In genomic region chr4:179313823-179314222, GRCh38 we compare ENCODE assay signal across 24 cellular contexts.
"Had no signal": no experiment of that assay in that cellular context is flagged by ENCODE, and none has a peak within 500 bp of the region (broad histone marks: within the 10 kb centered on the region; RNA-seq: fewer than 3 reads in every experiment).

No MANE protein-coding gene starts in this region.

- H3K4me1 ChIP-seq: colonic mucosa, esophagus squamous epithelium, gastrocnemius medialis, heart right ventricle, left lung, lower lobe of right lung had no signal

- H3K27me3 ChIP-seq: colonic mucosa, esophagus squamous epithelium, gastrocnemius medialis, heart right ventricle, left lung had no signal

- DNase-seq: colonic mucosa; cortex of kidney; effector CD8-positive, alpha-beta T cell; effector memory CD8-positive, alpha-beta T cell; endodermal cell; erythroblast; esophagus squamous epithelium; foreskin fibroblast; foreskin melanocyte; gastrocnemius medialis; glutamatergic neuron; head of caudate nucleus; heart right ventricle; hippocampal formation; left cardiac atrium; left lung; left ventricle myocardium superior; lower lobe of right lung; mesenchymal stem cell; mucosa of descending colon; naive B cell had no signal

- H3K27ac Mint-ChIP-seq: dendritic cell treated with granulocyte-macrophage colony-stimulating factor and Interleukin-4, amounts not matched to agents 40 ng/mL and 50 ng/mL, for 4 days; effector memory CD8-positive, alpha-beta T cell; endodermal cell; mesothelial cell of epicardium; naive B cell had no signal

- H3K36me3 ChIP-seq: colonic mucosa, esophagus squamous epithelium, gastrocnemius medialis, heart right ventricle, left lung, lower lobe of right lung had no signal

- H3K27ac ChIP-seq: colonic mucosa, epithelial cell of prostate, esophagus squamous epithelium, gastrocnemius medialis, heart right ventricle, left lung, lower lobe of right lung had no signal

- H3K4me3 Mint-ChIP-seq: dendritic cell treated with granulocyte-macrophage colony-stimulating factor and Interleukin-4, amounts not matched to agents 40 ng/mL and 50 ng/mL, for 4 days; effector memory CD8-positive, alpha-beta T cell; endodermal cell; mesothelial cell of epicardium; naive B cell had no signal

- H3K27me3 Mint-ChIP-seq: dendritic cell treated with granulocyte-macrophage colony-stimulating factor and Interleukin-4, amounts not matched to agents 40 ng/mL and 50 ng/mL, for 4 days; effector memory CD8-positive, alpha-beta T cell; naive B cell had no signal

- H3K36me3 Mint-ChIP-seq: mesothelial cell of epicardium, naive B cell had no signal

- H3K4me1 Mint-ChIP-seq: endodermal cell, mesothelial cell of epicardium, naive B cell had no signal

- H3K4me3 ChIP-seq: colonic mucosa, esophagus squamous epithelium, gastrocnemius medialis, heart right ventricle, left lung, lower lobe of right lung, mucosa of descending colon had no signal

- H3K9me3 ChIP-seq: colonic mucosa, esophagus squamous epithelium, gastrocnemius medialis, lower lobe of right lung, mucosa of descending colon had no signal
